ENCODE assay signal across 11 cellular contexts in the genomic region with DNA sequence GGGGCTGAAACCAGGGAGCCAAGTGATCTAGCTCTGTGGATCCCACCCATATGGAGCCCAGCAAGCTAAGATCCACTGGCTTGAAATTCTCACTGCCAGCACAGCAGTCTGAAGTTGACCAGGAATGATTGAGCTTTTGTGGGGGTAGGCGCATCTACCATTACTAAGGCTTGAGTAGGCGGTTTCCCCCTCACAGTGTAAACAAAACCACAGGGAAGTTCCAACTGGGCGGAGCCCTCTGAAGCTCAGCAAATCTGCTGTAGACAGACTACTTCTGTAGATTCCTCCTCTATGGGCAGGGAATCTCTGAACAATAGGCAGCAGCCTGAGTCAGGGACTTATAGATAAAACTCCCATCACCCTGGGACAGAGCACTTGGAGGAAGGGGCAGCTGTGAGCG.
A peak's percentile ranks its signal among the peaks of the same experiment; 100 is the strongest.
DNase-seq lines count a peak whose midpoint lies in the region; ATAC-seq and TF ChIP-seq lines count a peak whose summit lies in the region.
"Had no signal": no experiment of that assay in that cellular context is flagged by ENCODE, and none has a peak within 500 bp of the region (broad histone marks: within the 10 kb centered on the region; RNA-seq: fewer than 3 reads in every experiment).

No MANE protein-coding gene starts in this region.

- WGBS in mesenchymal stem cell, result 60% methylated on average over 4 of the region's 4 CpGs
- 70% methylated on average over 4 of the region's 4 CpGs for WGBS in smooth muscle cell (ENCODE audit: low lambda C conversion rate)

- H3K4me1 ChIP-seq in mesenchymal stem cell (ENCODE audit: control insufficient read depth, insufficient read depth, low read depth, low read length), result peaks cover 4% of the 10 kb centered on the region
- no peaks in the 10 kb centered on the region for H3K4me1 ChIP-seq in smooth muscle cell (ENCODE audit: low read depth)

- H3K79me2 ChIP-seq in smooth muscle cell (ENCODE audit: low read depth), result no peaks in the 10 kb centered on the region

- H4K8ac ChIP-seq in mesenchymal stem cell (ENCODE audit: low read length), result no peak overlapping the region

- no peak overlapping the region for H3K18ac ChIP-seq in mesenchymal stem cell (ENCODE audit: low read depth in 1 of 2, low read length in 2 of 2)

- no peak overlapping the region for H2BK12ac ChIP-seq in mesenchymal stem cell (ENCODE audit: low read length in 2 of 2)

- H2AFZ ChIP-seq in mesenchymal stem cell (ENCODE audit: low read depth, low read length) (no peak overlapping the region), smooth muscle cell (ENCODE audit: low read depth) (no peak overlapping the region)

- H2AK5ac ChIP-seq in mesenchymal stem cell (ENCODE audit: low read length, severe bottlenecking), result no peak overlapping the region

- H3K4me3 ChIP-seq in mesenchymal stem cell (ENCODE audit: insufficient read depth in 1 of 2, low read depth in 1 of 2, low read length in 2 of 2), result no peak overlapping the region
- no peak overlapping the region for H3K4me3 ChIP-seq in smooth muscle cell

- H3K9ac ChIP-seq in mesenchymal stem cell (ENCODE audit: low read length), result no peak overlapping the region
- no peak overlapping the region for H3K9ac ChIP-seq in smooth muscle cell (ENCODE audit: low read depth)

- no peaks in the 10 kb centered on the region for H3K9me3 ChIP-seq in mesenchymal stem cell (ENCODE audit: control insufficient read depth, low read length)
- peaks cover 5% of the 10 kb centered on the region for H3K9me3 ChIP-seq in smooth muscle cell (replicated peaks; ENCODE audit: low read depth)

- H3K4me2 ChIP-seq in mesenchymal stem cell (ENCODE audit: low read length, poor library complexity, severe bottlenecking) (no peak overlapping the region), smooth muscle cell (no peak overlapping the region)

- H4K20me1 ChIP-seq in smooth muscle cell (ENCODE audit: low read depth), result no peaks in the 10 kb centered on the region

- H3K27me3 ChIP-seq in mesenchymal stem cell (ENCODE audit: control insufficient read depth in 1 of 2, insufficient read depth in 1 of 2, low read length in 2 of 2) (no peaks in the 10 kb centered on the region), smooth muscle cell (ENCODE audit: low read depth) (no peaks in the 10 kb centered on the region)

- H3K36me3 ChIP-seq in mesenchymal stem cell (ENCODE audit: control insufficient read depth in 1 of 2, insufficient read depth in 2 of 2, low read depth in 1 of 2, low read length in 2 of 2) (no peaks in the 10 kb centered on the region), smooth muscle cell (ENCODE audit: low read depth) (no peaks in the 10 kb centered on the region)

- TF ChIP-seq CTCF in smooth muscle cell (IDR thresholded peaks at IDR 0.05; ENCODE audit: borderline replicate concordance, insufficient read depth, poor library complexity, severe bottlenecking), result no peak

- H3K14ac ChIP-seq in mesenchymal stem cell (ENCODE audit: low read length in 2 of 2), result no peak overlapping the region

- H2BK120ac ChIP-seq in mesenchymal stem cell (ENCODE audit: low read depth, low read length), result no peak overlapping the region

- no peaks in the 10 kb centered on the region for H3K79me1 ChIP-seq in mesenchymal stem cell (replicated peaks; ENCODE audit: low read length, poor library complexity, severe bottlenecking)

- DNase-seq in DMS53 (lab: John Stamatoyannopoulos, UW) (peak; percentile 25), DMS53 treated with DMSO at 0.1 percent for 48 hours (lab: John Stamatoyannopoulos, UW; ENCODE audit: unreplicated experiment) (no peak), UCSD-AML1 (lab: John Stamatoyannopoulos, UW; ENCODE audit: unreplicated experiment) (peak; percentile 9), mesenchymal stem cell (peak; percentile 7), smooth muscle cell (lab: John Stamatoyannopoulos, UW; ENCODE audit: unreplicated experiment) (no peak), NK-92 (lab: John Stamatoyannopoulos, UW; ENCODE audit: unreplicated experiment) (no peak)
- DNase-seq in effector CD4-positive, alpha-beta T cell, result no peak
- DNase-seq: NCI-H1092 treated with DMSO at 0.1 percent for 48 hours had no signal

- H3F3A ChIP-seq in smooth muscle cell (ENCODE audit: low read depth), result no peaks in the 10 kb centered on the region

- H3K23ac ChIP-seq in mesenchymal stem cell (ENCODE audit: low read length in 2 of 2), result no peak overlapping the region

- peak; percentile 68 for ATAC-seq in HG03432 (IDR thresholded peaks at IDR 0.05; ENCODE audit: unreplicated experiment)
- ATAC-seq: Panc1 had no signal

- no peak overlapping the region for H4K91ac ChIP-seq in mesenchymal stem cell (ENCODE audit: low read length)

- no peak overlapping the region for H2BK5ac ChIP-seq in mesenchymal stem cell (ENCODE audit: low read depth, low read length, poor library complexity, severe bottlenecking)

- H3K4ac ChIP-seq in mesenchymal stem cell (ENCODE audit: low read depth in 1 of 2, low read length in 2 of 2), result no peak overlapping the region

- H3K27ac ChIP-seq in mesenchymal stem cell (ENCODE audit: low read length, poor library complexity, severe bottlenecking), result no peak overlapping the region
- no peak overlapping the region for H3K27ac ChIP-seq in smooth muscle cell (ENCODE audit: low read depth)
- H3K27ac ChIP-seq: 22Rv1 had no signal

- H2BK15ac ChIP-seq in mesenchymal stem cell (ENCODE audit: low read depth, poor library complexity, severe bottlenecking), result no peak overlapping the region

Comparison
In these comparisons a context has a peak if more than half of its experiments do, and no peak if none do; other contexts are left out.
1. DNase-seq: peak in DMS53 (single experiment), UCSD-AML1 (single experiment) and mesenchymal stem cell (single experiment); none in DMS53 treated with DMSO at 0.1 percent for 48 hours (single experiment), smooth muscle cell (single experiment), effector CD4-positive, alpha-beta T cell (single experiment) and NK-92 (single experiment).